Comparison of ENCODE assay signal across 1 cellular context in genomic region chr1:32904797-32905196, GRCh38.
TF ChIP-seq lines count a peak whose summit lies in the region.

No MANE protein-coding gene starts in this region.

TF ChIP-seq in K562, 482 proteins besides CTCF, POLR2A, EP300 and RAD21:
- TF ChIP-seq ZNF431 (CRISPR knock-in tag; IDR thresholded peaks at IDR 0.05), result no peak
- TF ChIP-seq RBM25 (IDR thresholded peaks at IDR 0.05; ENCODE audit: low read depth, low read length, severe bottlenecking), result peak; percentile 29
